1 cellular context compared by ENCODE assay signal in the genomic region with DNA sequence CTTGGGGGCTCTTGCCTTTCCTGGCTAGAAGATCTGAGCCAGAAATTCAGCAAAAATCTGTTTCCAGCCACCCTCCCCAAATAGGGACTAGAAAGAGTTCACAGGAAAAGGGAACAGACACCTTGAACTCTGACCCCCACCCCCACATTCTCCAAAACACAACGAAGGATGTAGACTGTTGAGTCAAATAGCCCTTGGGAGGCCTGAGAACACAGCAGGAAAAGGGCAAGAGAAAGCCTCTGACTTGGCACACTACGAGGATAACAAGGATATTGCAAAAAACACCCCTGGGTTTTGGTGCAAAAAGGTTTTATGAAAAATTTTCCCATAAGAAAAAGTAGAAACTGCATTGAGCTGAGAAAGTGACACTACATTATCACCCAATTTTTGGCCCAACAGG.
A peak's percentile ranks its signal among the peaks of the same experiment; 100 is the strongest.
TF ChIP-seq lines count a peak whose summit lies in the region.

No MANE protein-coding gene starts in this region.

TF ChIP-seq in K562, 482 proteins besides CTCF, POLR2A, EP300 and RAD21:
- TF ChIP-seq PYGO2 (tag; IDR thresholded peaks at IDR 0.05) = no peak
- peak; percentile 56; the same call in 1 of the 2 replicates for TF ChIP-seq NR2C1 (IDR thresholded peaks at IDR 0.05)
- peak; percentile 72 for TF ChIP-seq NR2C1 (tag; IDR thresholded peaks at IDR 0.05)
- TF ChIP-seq CBX5 (IDR thresholded peaks at IDR 0.05; ENCODE audit: borderline replicate concordance, low read depth) = no peak
- TF ChIP-seq BRF2 (IDR thresholded peaks at IDR 0.05; ENCODE audit: borderline replicate concordance, insufficient read depth, insufficient read length) = no peak
- TF ChIP-seq ZNF263 (CRISPR knock-in tag; IDR thresholded peaks at IDR 0.05; ENCODE audit: borderline replicate concordance) = no peak
- no peak for TF ChIP-seq CHD2 (IDR thresholded peaks at IDR 0.05; ENCODE audit: low read depth, low read length)
- no peak for TF ChIP-seq KLF16 (IDR thresholded peaks at IDR 0.05)
- TF ChIP-seq EGR1 (conservative IDR thresholded peaks at IDR 0.05) = peak; percentile 73
- TF ChIP-seq DPF2 (IDR thresholded peaks at IDR 0.05) = no peak
- TF ChIP-seq ARID2 (IDR thresholded peaks at IDR 0.05) = no peak
- TF ChIP-seq NR2C2 (CRISPR knock-in tag; IDR thresholded peaks at IDR 0.05) = no peak
- peak; percentile 55; the same call in 1 of the 2 replicates for TF ChIP-seq NR2C2 (tag; IDR thresholded peaks at IDR 0.05)
- no peak for TF ChIP-seq RCOR1 (IDR thresholded peaks at IDR 0.05; ENCODE audit: borderline replicate concordance in 1 of 2, low read depth in 2 of 2, low read length in 2 of 2)
